In genomic region chr7:99616359-99617186, GRCh38 we compare ENCODE assay signal across 8 cellular contexts. TPM values are rescaled to one million over a fixed set of nuclear protein-coding genes. Genes with fewer than 3 reads are reported as not detected.
DNase-seq lines count a peak whose midpoint lies in the region; ATAC-seq and TF ChIP-seq lines count a peak whose summit lies in the region.

TSS of gene ZSCAN25 (plus strand) at chr7:99616946. CDS start at chr7:99619607, 2,661 bp downstream.

- H2AFZ ChIP-seq in SU-DHL-6 (ENCODE audit: low read depth, low read length, severe bottlenecking) = peak within 1 kb of the TSS; percentile 98
- H2AFZ ChIP-seq in trophoblast cell (ENCODE audit: insufficient read depth, low read length, poor library complexity) = peak within 1 kb of the TSS; percentile 98

- H3K4me1 ChIP-seq in trophoblast cell (ENCODE audit: control insufficient read depth in 1 of 2, insufficient read depth in 2 of 2, low read length in 2 of 2) = peaks cover 19 to 26% of the 10 kb centered on the region in 2 experiments
- peaks cover 8 to 17% (median 9%) of the 10 kb centered on the region in 4 donors for H3K4me1 ChIP-seq in transverse colon

- peak within 1 kb of the TSS; percentile 98 for H4K8ac ChIP-seq in trophoblast cell (ENCODE audit: low read depth, low read length)

- H3K9me3 ChIP-seq in SU-DHL-6 (ENCODE audit: insufficient read depth, low read length) (no peaks in the 10 kb centered on the region), trophoblast cell (ENCODE audit: insufficient read depth, low read depth, low read length) (peaks cover under 1% of the 10 kb centered on the region), transverse colon (no peaks in the 10 kb centered on the region)

- H3K4me3 ChIP-seq in GM12864 (ENCODE audit: low read depth, low read length) = peak within 1 kb of the TSS; percentile 79
- peak within 1 kb of the TSS; percentile 88 for H3K4me3 ChIP-seq in SU-DHL-6 (ENCODE audit: insufficient read depth, low read length, poor library complexity, severe bottlenecking)
- H3K4me3 ChIP-seq in trophoblast cell (ENCODE audit: low read depth, low read length) = peak within 1 kb of the TSS; percentile 97
- peak within 1 kb of the TSS; percentile 68 to 85 (median 82) for H3K4me3 ChIP-seq in transverse colon

- peaks cover 26% of the 10 kb centered on the region for H3K79me1 ChIP-seq in trophoblast cell (ENCODE audit: low read length)

- WGBS in trophoblast cell (ENCODE audit: extremely low coverage, insufficient coverage, insufficient read length) = no CpG with 5 or more reads among the region's 59 CpGs
- 2% methylated on average over 43 of the region's 59 CpGs; no CpG with 5 or more reads in 1 of the 2 donors for WGBS in transverse colon (ENCODE audit: low coverage in 1 of 2), 2 donors

- H4K91ac ChIP-seq in trophoblast cell (ENCODE audit: low read depth, low read length) = peak within 1 kb of the TSS; percentile 94

- H4K12ac ChIP-seq in trophoblast cell (ENCODE audit: low read depth, low read length) = peak within 1 kb of the TSS; percentile 98

- H3K4me2 ChIP-seq in SU-DHL-6 (ENCODE audit: low read depth, low read length, poor library complexity, severe bottlenecking) (peak within 1 kb of the TSS; percentile 70), trophoblast cell (ENCODE audit: low read length) (peak within 1 kb of the TSS; percentile 69)

- H3K9me2 ChIP-seq in SU-DHL-6 (replicated peaks; ENCODE audit: insufficient read depth, low read length) = no peaks in the 10 kb centered on the region

- ATAC-seq in HG02610 (IDR thresholded peaks at IDR 0.05; ENCODE audit: unreplicated experiment) = peak; percentile 94

- DNase-seq in GM12864 (ENCODE audit: low read depth) (peak; percentile 87), NCI-H1105 (lab: John Stamatoyannopoulos, UW) (peak; percentile 93), cardiac septum (ENCODE audit: low spot score) (peak; percentile 94), trophoblast cell (peak; percentile 87 to 96), transverse colon (peak; percentile 93)
- peak; percentile 73 for DNase-seq in activated naive CD8-positive, alpha-beta T cell treated with anti-CD3 and anti-CD28 coated beads, Interleukin-2, amount 50 U/mL, for 16 hours (ENCODE audit: low read depth, low spot score)

- peak within 1 kb of the TSS; percentile 26 for H3K27ac ChIP-seq in SU-DHL-6 (ENCODE audit: low read depth, low read length)
- peak within 1 kb of the TSS; percentile 75 for H3K27ac ChIP-seq in trophoblast cell (ENCODE audit: low read depth, low read length)
- peak within 1 kb of the TSS; percentile 86 to 92 (median 89) for H3K27ac ChIP-seq in transverse colon

- TF ChIP-seq CTCF in GM12864 (IDR thresholded peaks at IDR 0.05; ENCODE audit: low read depth, low read length, missing control alignments) = peak; percentile 40
- TF ChIP-seq CTCF in SU-DHL-6 (IDR thresholded peaks at IDR 0.05; ENCODE audit: insufficient read depth, low read length, poor library complexity, severe bottlenecking) = peak; percentile 64
- TF ChIP-seq CTCF in transverse colon (IDR thresholded peaks at IDR 0.05) = peak in 2 of 5 experiments; percentile 17 to 28

- no peaks in the 10 kb centered on the region for H4K20me1 ChIP-seq in SU-DHL-6 (ENCODE audit: low read depth, low read length)

- TF ChIP-seq POLR2A in transverse colon (IDR thresholded peaks at IDR 0.05) = peak; percentile 79

- H3F3A ChIP-seq in SU-DHL-6 (ENCODE audit: insufficient read depth) = 0 out of 2 replicates have a peak, but pooled peaks cover 10% of the 10 kb centered on the region

- peak within 1 kb of the TSS; percentile 74 for H2BK5ac ChIP-seq in trophoblast cell (ENCODE audit: low read depth, low read length, poor library complexity)

- peak within 1 kb of the TSS; percentile 83 for H3K9ac ChIP-seq in SU-DHL-6 (ENCODE audit: low read length)
- H3K9ac ChIP-seq in trophoblast cell (ENCODE audit: low read length) = peak within 1 kb of the TSS; percentile 95

- no peaks in the 10 kb centered on the region for H3K27me3 ChIP-seq in SU-DHL-6 (ENCODE audit: low read length)
- H3K27me3 ChIP-seq in trophoblast cell (ENCODE audit: insufficient read depth, low read length) = no peaks in the 10 kb centered on the region
- H3K27me3 ChIP-seq in transverse colon = no peaks in the 10 kb centered on the region

- H3K4ac ChIP-seq in trophoblast cell (ENCODE audit: low read depth, low read length) = peak within 1 kb of the TSS; percentile 94

- in situ Hi-C loops in transverse colon (cut with MboI; ENCODE audit: low pct_ligation_motif_present in 1 of 4, low pct_unique_long_range_greater_than_20kb in 1 of 4, low sequenced_read_pairs in 3 of 4) = no loop called here

- H2BK120ac ChIP-seq in trophoblast cell (ENCODE audit: insufficient read depth, low read length, poor library complexity) = peak within 1 kb of the TSS; percentile 94

- intact Hi-C loops in cardiac septum (cut with DNase I) (loop anchor here (5.0 kb wide), 1 partner anchor 59 kb away; the partner anchor contains the start of gene ZNF655), transverse colon (cut with DNase I; ENCODE audit: low total_unique reads) (no loop called here)

- H3K23ac ChIP-seq in trophoblast cell (ENCODE audit: low read length) = no peak within 1 kb of the TSS

- no peak for TF ChIP-seq EP300 in transverse colon (IDR thresholded peaks at IDR 0.05; ENCODE audit: low read depth)

- peaks cover 14% of the 10 kb centered on the region for H3K79me2 ChIP-seq in SU-DHL-6 (ENCODE audit: insufficient read depth, low read length)
- peaks cover 15% of the 10 kb centered on the region for H3K79me2 ChIP-seq in trophoblast cell (ENCODE audit: control insufficient read depth, insufficient read depth, low read length, poor library complexity)

- peak within 1 kb of the TSS; percentile 97 for H3K14ac ChIP-seq in trophoblast cell (ENCODE audit: low read length)

- peak within 1 kb of the TSS; percentile 34 for H2BK12ac ChIP-seq in trophoblast cell (ENCODE audit: low read length)

- 0 out of 2 replicates have a peak, but pooled peaks cover 4% of the 10 kb centered on the region for H3K36me3 ChIP-seq in SU-DHL-6 (ENCODE audit: low read length)
- peaks cover 14 to 21% of the 10 kb centered on the region in 2 experiments for H3K36me3 ChIP-seq in trophoblast cell (ENCODE audit: control insufficient read depth in 1 of 2, insufficient read depth in 2 of 2, low read length in 2 of 2)
- H3K36me3 ChIP-seq in transverse colon = peaks cover 0 to 30% (median 14%) of the 10 kb centered on the region in 4 donors

- H2AK5ac ChIP-seq in trophoblast cell (ENCODE audit: low read length) = peak within 1 kb of the TSS; percentile 87

- H3K18ac ChIP-seq in trophoblast cell (ENCODE audit: low read length) = peak within 1 kb of the TSS; percentile 93

RNA-seq across cellular contexts. Expression of gene ZSCAN25, which starts in this region (rescaled TPM):
- total RNA-seq in cardiac septum (10.4 TPM), transverse colon (10 to 100 TPM; 14.6 to 58.7 (median 18.1) TPM)
- 7.6 and 8.2 TPM in 2 replicates for polyA plus RNA-seq in trophoblast cell (2013)

Comparison
In these comparisons a context has a peak if more than half of its experiments do, and no peak if none do; other contexts are left out.
1. Peak in every context shown above with its lines: DNase-seq, ATAC-seq, H3K4me3 ChIP-seq and H3K27ac ChIP-seq.
2. H3K27ac ChIP-seq: peak in every context shown above with its lines; median percentile 89 in transverse colon; 75 in trophoblast cell; 26 in SU-DHL-6.